Comparison of ENCODE assay signal across 11 cellular contexts in the genomic region with DNA sequence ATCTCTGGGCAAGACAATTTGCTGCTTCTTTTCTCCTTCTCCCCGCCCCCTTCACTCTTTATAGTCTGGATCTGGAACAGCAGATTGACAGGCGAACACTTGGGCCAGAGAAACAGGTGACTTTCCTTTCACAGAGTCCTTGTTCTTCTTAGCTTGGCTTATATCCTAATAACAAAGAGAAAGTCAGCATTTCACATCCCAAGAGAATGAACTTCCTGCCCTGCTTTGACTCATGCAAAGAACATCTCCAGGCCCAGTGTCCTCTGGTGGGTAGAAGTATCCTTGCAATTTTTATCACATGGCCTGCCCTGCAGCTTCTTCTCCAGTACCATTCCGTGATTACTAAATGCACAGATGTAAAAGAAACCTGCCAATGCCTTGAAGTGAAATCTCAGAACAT.
DNase-seq lines count a peak whose midpoint lies in the region; ATAC-seq, FAIRE-seq and TF ChIP-seq lines count a peak whose summit lies in the region.
"Had no signal": no experiment of that assay in that cellular context is flagged by ENCODE, and none has a peak within 500 bp of the region (broad histone marks: within the 10 kb centered on the region; RNA-seq: fewer than 3 reads in every experiment).

No MANE protein-coding gene starts in this region.

- 83% methylated on average over 3 of the region's 3 CpGs; no CpG with 5 or more reads in 1 of the 2 experiments for WGBS in H1 (ENCODE audit: extremely low coverage in 1 of 2, insufficient coverage in 1 of 2, insufficient read length in 1 of 2, insufficient replicate concordance in 2 of 2, low coverage in 1 of 2, low lambda C conversion rate in 2 of 2, missing lambda C conversion rate in 1 of 2), 2 experiments
- WGBS in lung, 2 donors: 79 to 84% methylated on average over 3 of the region's 3 CpGs
- WGBS in spleen, 5 donors: 63 to 81% (median 78%) methylated on average over 3 of the region's 3 CpGs

- FAIRE-seq in H1 (lab: Jason Lieb, UNC) (peak; percentile 60), frontal cortex (lab: Jason Lieb, UNC) (no peak)

- peaks cover 2% of the 10 kb centered on the region; the same call in 1 of the 2 replicates for H3K23me2 ChIP-seq in H1 (ENCODE audit: low read depth, low read length)

- no peaks in the 10 kb centered on the region for H3K36me3 ChIP-seq in H1 (ENCODE audit: control insufficient read depth in 2 of 4, insufficient read depth in 4 of 4, low read length in 3 of 4)
- no peaks in the 10 kb centered on the region for H3K36me3 ChIP-seq in lung (ENCODE audit: control insufficient read depth in 2 of 2, insufficient read depth in 2 of 2, low read length in 2 of 2)
- H3K36me3 ChIP-seq in spleen: no peaks in the 10 kb centered on the region
- no peaks in the 10 kb centered on the region for H3K36me3 ChIP-seq in Peyer's patch
- H3K36me3 ChIP-seq: BLaER1 treated with 17β-estradiol and CSF1 and Interleukin-3, amounts not matched to agents 10 nM and 100 nM had no signal

- H3K14ac ChIP-seq in H1 (ENCODE audit: insufficient read length): no peak overlapping the region

- H4K91ac ChIP-seq in H1 (replicated peaks; ENCODE audit: insufficient read length, low read length): no peak overlapping the region

- TF ChIP-seq RAD21 in H1 (IDR thresholded peaks at IDR 0.05 in 1 of 2, conservative IDR thresholded peaks at IDR 0.05 in 1 of 2; ENCODE audit: low read depth in 2 of 2, low read length in 2 of 2): peak in 1 of 2 experiments; percentile 26; a peak in 1 of 4 replicates

- H3K9ac ChIP-seq in H1 (replicated peaks in 1 of 4; ENCODE audit: extremely low read depth in 1 of 4, low read depth in 3 of 4, low read length in 3 of 4): no peak overlapping the region
- H3K9ac ChIP-seq: BLaER1 treated with 17β-estradiol and CSF1 and Interleukin-3, amounts not matched to agents 10 nM and 100 nM had no signal

- H4K8ac ChIP-seq in H1 (ENCODE audit: extremely low read depth, insufficient read depth, low read length): no peak overlapping the region

- H4K5ac ChIP-seq in H1 (ENCODE audit: insufficient read length, low read depth, low read length): no peak overlapping the region

- H2AK5ac ChIP-seq in H1 (ENCODE audit: low read depth, low read length): no peak overlapping the region

- no peak overlapping the region; the same call in 1 of the 2 replicates for H2BK12ac ChIP-seq in H1 (ENCODE audit: low read depth, low read length)

- no peak overlapping the region for H2BK5ac ChIP-seq in H1 (ENCODE audit: low read depth, low read length)

- no peak for TF ChIP-seq EP300 in H1 (IDR thresholded peaks at IDR 0.05; ENCODE audit: borderline replicate concordance in 1 of 2, low read depth in 2 of 2, low read length in 2 of 2)

- intact Hi-C loops in spleen (cut with DNase I; ENCODE audit: low total_unique reads): no loop called here

- no peak overlapping the region for H3K4me3 ChIP-seq in AG04449 (ENCODE audit: low read depth, low read length)
- H3K4me3 ChIP-seq in H1 (ENCODE audit: extremely low read depth in 1 of 4, insufficient read depth in 2 of 4, low read depth in 3 of 4, low read length in 4 of 4): no peak overlapping the region
- H3K4me3 ChIP-seq in lung: no peak overlapping the region
- no peak overlapping the region for H3K4me3 ChIP-seq in spleen
- H3K4me3 ChIP-seq in Peyer's patch: no peak overlapping the region
- H3K4me3 ChIP-seq: BLaER1 treated with 17β-estradiol and CSF1 and Interleukin-3, amounts not matched to agents 10 nM and 100 nM had no signal

- H3K18ac ChIP-seq in H1 (ENCODE audit: extremely low read depth, low read length): no peak overlapping the region

- H3K56ac ChIP-seq in H1 (replicated peaks; ENCODE audit: insufficient read length, low read depth, low read length): no peak overlapping the region

- H3K9me3 ChIP-seq in H1 (ENCODE audit: insufficient read depth in 2 of 2, low read depth in 1 of 2, low read length in 1 of 2) (no peaks in the 10 kb centered on the region), lung (ENCODE audit: control insufficient read depth in 2 of 2, insufficient read depth in 1 of 2, low read length in 1 of 2) (no peaks in the 10 kb centered on the region), spleen (no peaks in the 10 kb centered on the region), Peyer's patch (no peaks in the 10 kb centered on the region)
- H3K9me3 ChIP-seq: BLaER1 treated with 17β-estradiol and CSF1 and Interleukin-3, amounts not matched to agents 10 nM and 100 nM had no signal

- POLR2A ChIA-PET in AG04449 (lab: Yijun Ruan, JAX) (no interaction called here), H1 (lab: Charles Lee; ENCODE audit: partially characterized antibody) (no interaction called here)

- 0 out of 2 replicates have a peak overlapping the region, but pooled peaks have one; percentile 72 for H2AFZ ChIP-seq in H1 (ENCODE audit: low read length)

- H2BK120ac ChIP-seq in H1 (replicated peaks; ENCODE audit: low read depth, low read length): no peak overlapping the region

- H4K20me1 ChIP-seq in H1 (replicated peaks in 1 of 2; ENCODE audit: control insufficient read depth in 1 of 2, insufficient read depth in 2 of 2, low read length in 2 of 2): no peaks in the 10 kb centered on the region
- H4K20me1 ChIP-seq: BLaER1 treated with 17β-estradiol and CSF1 and Interleukin-3, amounts not matched to agents 10 nM and 100 nM had no signal

- no peak overlapping the region for H2BK20ac ChIP-seq in H1 (ENCODE audit: low read length)

- no peak overlapping the region for H2BK15ac ChIP-seq in H1 (ENCODE audit: low read length)

- H3K4me2 ChIP-seq in H1 (ENCODE audit: insufficient read depth in 1 of 2, low read depth in 2 of 2, low read length in 2 of 2): no peak overlapping the region

- no peak overlapping the region for H3K23ac ChIP-seq in H1 (ENCODE audit: insufficient read length)

- H3K27ac ChIP-seq in H1 (ENCODE audit: low read depth, low read length) (no peak overlapping the region), lung (ENCODE audit: low read depth in 1 of 2, low read length in 1 of 2) (no peak overlapping the region), spleen (no peak overlapping the region), Peyer's patch (no peak overlapping the region)
- H3K27ac ChIP-seq: BLaER1 treated with 17β-estradiol and CSF1 and Interleukin-3, amounts not matched to agents 10 nM and 100 nM had no signal

- TF ChIP-seq CTCF in AG04449 (IDR thresholded peaks at IDR 0.05; ENCODE audit: insufficient read depth, low read length, missing control alignments) (peak; percentile 6), H1 (IDR thresholded peaks at IDR 0.05; ENCODE audit: control extremely low read depth in 1 of 3, insufficient read depth in 1 of 3, low read depth in 1 of 3, low read length in 3 of 3) (peak in 1 of 3 experiments; percentile 9; a peak in 1 of 4 replicates), lung (IDR thresholded peaks at IDR 0.05; ENCODE audit: control extremely low read depth, extremely low read depth) (no peak), spleen (IDR thresholded peaks at IDR 0.05 in 8 of 11, conservative IDR thresholded peaks at IDR 0.05 in 3 of 11) (no peak), Peyer's patch (IDR thresholded peaks at IDR 0.05) (no peak)

- CTCF ChIA-PET in AG04449 (lab: Yijun Ruan, JAX) (no interaction called here), H1 (lab: Charles Lee; ENCODE audit: partially characterized antibody) (interaction anchor here (0.5 kb wide), 1 partner anchor 14 kb away, joined by 3 read pairs; no protein-coding TSS in a partner anchor)

- no peak overlapping the region for H3K4ac ChIP-seq in H1 (replicated peaks; ENCODE audit: insufficient read length, low read depth, low read length)

- no peak for TF ChIP-seq POLR2A in H1 (IDR thresholded peaks at IDR 0.05; ENCODE audit: control extremely low read depth in 1 of 2, low read depth in 2 of 2, low read length in 2 of 2)
- TF ChIP-seq POLR2A in spleen (IDR thresholded peaks at IDR 0.05): no peak
- no peak for TF ChIP-seq POLR2A in Peyer's patch (IDR thresholded peaks at IDR 0.05)

- H3K79me2 ChIP-seq in H1 (ENCODE audit: control insufficient read depth in 1 of 2, insufficient read depth in 2 of 2, low read length in 2 of 2): no peaks in the 10 kb centered on the region

- H3K4me1 ChIP-seq in H1 (replicated peaks in 1 of 4; ENCODE audit: control insufficient read depth in 3 of 4, insufficient read depth in 4 of 4, low read length in 3 of 4) (peaks cover 0 to 4% (median 2%) of the 10 kb centered on the region in 4 experiments; a peak in 2 of 7 replicates), lung (ENCODE audit: control insufficient read depth in 2 of 2, insufficient read depth in 2 of 2, low read length in 2 of 2) (peaks cover 0 to 7% of the 10 kb centered on the region in 2 donors), spleen (no peaks in the 10 kb centered on the region), Peyer's patch (no peaks in the 10 kb centered on the region)

- ATAC-seq in lung (ENCODE audit: insufficient read depth, low FRiP score) (peak; percentile 62), GM18511 (IDR thresholded peaks at IDR 0.05; ENCODE audit: unreplicated experiment) (no peak)

- H3K27me3 ChIP-seq in H1 (replicated peaks in 1 of 4; ENCODE audit: control insufficient read depth in 3 of 4, extremely low read depth in 1 of 4, insufficient read depth in 3 of 4, low read length in 3 of 4): no peaks in the 10 kb centered on the region
- no peaks in the 10 kb centered on the region for H3K27me3 ChIP-seq in lung (ENCODE audit: control insufficient read depth, insufficient read depth)
- no peaks in the 10 kb centered on the region for H3K27me3 ChIP-seq in spleen (replicated peaks in 1 of 7)
- H3K27me3 ChIP-seq in Peyer's patch: no peaks in the 10 kb centered on the region
- H3K27me3 ChIP-seq: BLaER1 treated with 17β-estradiol and CSF1 and Interleukin-3, amounts not matched to agents 10 nM and 100 nM had no signal

- peak; percentile 49 for DNase-seq in AG04449 (ENCODE audit: low read depth, low spot score)
- DNase-seq in M059J (ENCODE audit: low read depth): peak; percentile 71
- DNase-seq in H1 (ENCODE audit: low read depth in 1 of 2, low spot score in 2 of 2): peak in 1 of 2 experiments; percentile 23
- DNase-seq in lung (ENCODE audit: low spot score): no peak
- DNase-seq in frontal cortex (ENCODE audit: low spot score in 2 of 2): no peak
- no peak for DNase-seq in spleen
- no peak for DNase-seq in Peyer's patch
- DNase-seq: erythroblast, NCI-H774 had no signal

- H3K79me1 ChIP-seq in H1 (ENCODE audit: low read depth, low read length): no peaks in the 10 kb centered on the region

TF ChIP-seq in H1, 55 proteins besides CTCF, POLR2A, EP300 and RAD21 (continues in another document):
- TF ChIP-seq RNF2 (IDR thresholded peaks at IDR 0.05; ENCODE audit: borderline replicate concordance, low read depth, low read length, missing control alignments, poor library complexity, severe bottlenecking): no peak

Comparison
In these comparisons a context has a peak if more than half of its experiments do, and no peak if none do; other contexts are left out.
1. DNase-seq: peak in AG04449 (single experiment) and M059J (single experiment); none in lung (single experiment), frontal cortex (0 of 2), spleen (single experiment) and Peyer's patch (0 of 3).